Comparison of ENCODE assay signal across 8 cellular contexts in genomic region chr22:17121235-17122195, GRCh38. TPM values are rescaled to one million over a fixed set of nuclear protein-coding genes. Genes with fewer than 3 reads are reported as not detected.
A peak's percentile ranks its signal among the peaks of the same experiment; 100 is the strongest.
DNase-seq lines count a peak whose midpoint lies in the region; ATAC-seq lines count a peak whose summit lies in the region.

Gene TMEM121B (minus strand): TSS chr22:17121360. CDS start chr22:17121127, 233 bp downstream.

- no peaks in the 10 kb centered on the region for H3K79me1 ChIP-seq in mesendoderm (ENCODE audit: low read length)

- no peak within 1 kb of the TSS for H3K4ac ChIP-seq in mesendoderm (ENCODE audit: low read depth, low read length)

- H2BK5ac ChIP-seq in mesendoderm (ENCODE audit: low read length), result no peak within 1 kb of the TSS

- no peak within 1 kb of the TSS for H2BK15ac ChIP-seq in mesendoderm (replicated peaks; ENCODE audit: low read depth)

- no peaks in the 10 kb centered on the region for H3K27me3 ChIP-seq in mesendoderm (ENCODE audit: insufficient read depth, low read length, poor library complexity)
- H3K27me3 ChIP-seq in thymus (ENCODE audit: control insufficient read depth, insufficient read depth), result peaks cover 31% of the 10 kb centered on the region

- H3K4me3 ChIP-seq in mesendoderm (ENCODE audit: low read length), result peak within 1 kb of the TSS; percentile 5
- peak within 1 kb of the TSS; percentile 54 for H3K4me3 ChIP-seq in thymus (ENCODE audit: low read length)

- no peak within 1 kb of the TSS for H3K23ac ChIP-seq in mesendoderm (ENCODE audit: low read length)

- no peak within 1 kb of the TSS for H2AK5ac ChIP-seq in mesendoderm (ENCODE audit: low read length)

- H3K56ac ChIP-seq in mesendoderm (ENCODE audit: low read length), result peak within 1 kb of the TSS; percentile 85

- WGBS in mesendoderm (ENCODE audit: extremely low coverage, insufficient coverage, low lambda C conversion rate), result no CpG with 5 or more reads among the region's 69 CpGs
- WGBS in thymus, result 9% methylated on average over 69 of the region's 69 CpGs

- peak within 1 kb of the TSS; percentile 61 for H3K4me2 ChIP-seq in mesendoderm (ENCODE audit: low read length)

- peak within 1 kb of the TSS; percentile 59 for H3K9ac ChIP-seq in mesendoderm (ENCODE audit: low read length)

- H3K4me1 ChIP-seq in mesendoderm (ENCODE audit: control insufficient read depth, low read depth, low read length) (peaks cover 14% of the 10 kb centered on the region), thymus (ENCODE audit: control insufficient read depth, insufficient read depth, low read length) (peaks cover 36% of the 10 kb centered on the region)

- H2BK120ac ChIP-seq in mesendoderm (ENCODE audit: low read depth, low read length), result no peak within 1 kb of the TSS

- H4K8ac ChIP-seq in mesendoderm (ENCODE audit: low read depth, low read length), result no peak within 1 kb of the TSS

- DNase-seq in EH (ENCODE audit: low read depth) (peak; percentile 58), NCI-H1105 (lab: John Stamatoyannopoulos, UW) (peak; percentile 93), SW480 (ENCODE audit: low spot score) (peak; percentile 60), epidermal melanocyte (ENCODE audit: insufficient read length, low spot score) (peak; percentile 38), mesendoderm (peak; percentile 95), superior temporal gyrus (ENCODE audit: extremely low spot score) (no peak)

- H3K18ac ChIP-seq in mesendoderm (ENCODE audit: low read length), result no peak within 1 kb of the TSS

- no peaks in the 10 kb centered on the region for H3K36me3 ChIP-seq in mesendoderm (ENCODE audit: control insufficient read depth, insufficient read depth, low read length)
- H3K36me3 ChIP-seq in thymus (ENCODE audit: control insufficient read depth, insufficient read depth), result no peaks in the 10 kb centered on the region

- no peak within 1 kb of the TSS for H4K5ac ChIP-seq in mesendoderm (ENCODE audit: low read length)

- H3K27ac ChIP-seq in mesendoderm (ENCODE audit: low read depth, low read length) (no peak within 1 kb of the TSS), thymus (ENCODE audit: low read depth) (no peak within 1 kb of the TSS)

- no peak for ATAC-seq in GM19467 (IDR thresholded peaks at IDR 0.05; ENCODE audit: unreplicated experiment)

- H3K79me2 ChIP-seq in mesendoderm (ENCODE audit: control insufficient read depth, insufficient read depth, low read length), result no peaks in the 10 kb centered on the region

- no peaks in the 10 kb centered on the region for H3K9me3 ChIP-seq in thymus (ENCODE audit: control insufficient read depth)

RNA-seq across cellular contexts. Expression of gene TMEM121B, which starts in this region (rescaled TPM):
- polyA plus RNA-seq in mesendoderm (2013, experiment 1 of 2), result 2.2 TPM
- 2.3 TPM for polyA plus RNA-seq in mesendoderm (2013, experiment 2 of 2)
- 0.23 TPM for polyA plus RNA-seq in thymus
